8 cellular contexts compared by ENCODE assay signal in genomic region chr14:79862045-79862444, GRCh38.
"Had no signal": no experiment of that assay in that cellular context is flagged by ENCODE, and none has a peak within 500 bp of the region (broad histone marks: within the 10 kb centered on the region; RNA-seq: fewer than 3 reads in every experiment).

No MANE protein-coding gene starts in this region.

- H3K27ac Mint-ChIP-seq: GM23338 had no signal

- H3K4me1 Mint-ChIP-seq: GM23338, H9 had no signal

- DNase-seq: H9, HCEC 1CT, IMR-90, KBM-7 had no signal

- H3K4me3 Mint-ChIP-seq: GM23338, H9 had no signal

- H2AFZ ChIP-seq: GM23338 had no signal

- H3K4me3 ChIP-seq: GM23338 had no signal

- H3K9me3 Mint-ChIP-seq: GM23338, H9 had no signal

- H3K4me2 ChIP-seq: GM23338 had no signal

- FAIRE-seq: H1, H54, HTR-8/SVneo had no signal
